Comparison of ENCODE assay signal across 18 cellular contexts in the genomic region with DNA sequence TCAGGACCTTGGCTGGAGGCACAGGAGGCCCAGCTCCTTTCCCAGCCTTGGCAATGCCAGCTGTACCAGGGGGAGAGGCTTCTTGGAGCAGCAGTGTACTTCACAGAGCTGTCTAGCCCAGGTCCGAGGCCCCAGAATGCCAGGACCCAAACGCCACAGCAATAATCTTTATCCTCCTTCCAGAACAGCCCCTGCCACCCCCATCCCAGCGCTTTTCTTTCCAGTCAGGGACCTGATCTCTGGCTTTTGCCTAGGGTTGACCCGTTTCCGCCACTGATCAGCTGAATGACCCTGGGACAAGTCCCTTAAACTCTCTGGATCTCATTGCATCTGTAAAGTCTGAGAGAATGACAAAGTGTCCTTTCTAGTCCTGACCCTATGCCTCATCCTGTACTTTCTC. TPM values are rescaled to one million over a fixed set of nuclear protein-coding genes. Genes with fewer than 3 reads are reported as not detected.
DNase-seq lines count a peak whose midpoint lies in the region; ATAC-seq and TF ChIP-seq lines count a peak whose summit lies in the region.
"Had no signal": no experiment of that assay in that cellular context is flagged by ENCODE, and none has a peak within 500 bp of the region (broad histone marks: within the 10 kb centered on the region; RNA-seq: fewer than 3 reads in every experiment).

No MANE protein-coding gene starts in this region.

- WGBS in HUES64 = 83% methylated on average over 5 of the region's 5 CpGs
- WGBS in ovary, 3 donors = 72 to 82% (median 78%) methylated on average over 5 of the region's 5 CpGs

- peak overlapping the region; percentile 15 for H3K4me3 Mint-ChIP-seq in activated T-helper 1 cell treated with anti-CD3 and anti-CD28 coated beads, Interleukin-12 subunit alpha, Interleukin-12 subunit beta, Interleukin-2, Interleukin-4 antibody, amounts not matched to agents 30 ng/mL and 10 ng/mL and 1 ng/mL, durations not matched to agents 14 hours and 24 hours and 36 hours
- H3K4me3 Mint-ChIP-seq in T-cell = no peak overlapping the region

- H3K4me1 Mint-ChIP-seq in activated T-helper 1 cell treated with anti-CD3 and anti-CD28 coated beads, Interleukin-12 subunit alpha, Interleukin-12 subunit beta, Interleukin-2, Interleukin-4 antibody, amounts not matched to agents 30 ng/mL and 10 ng/mL and 1 ng/mL, durations not matched to agents 14 hours and 24 hours and 36 hours (ENCODE audit: low read depth) = peaks cover 79% of the 10 kb centered on the region
- peaks cover 45 to 59% (median 50%) of the 10 kb centered on the region in 3 donors for H3K4me1 Mint-ChIP-seq in T-cell

- no peak overlapping the region for H3K9ac ChIP-seq in HUES64 (ENCODE audit: low read depth, low read length)

- no peak for TF ChIP-seq POLR2A in ovary (IDR thresholded peaks at IDR 0.05)

- H3K27me3 ChIP-seq in HUES64 (ENCODE audit: insufficient read depth, low read length) (peaks cover 41% of the 10 kb centered on the region), ovary (no peaks in the 10 kb centered on the region)
- H3K27me3 ChIP-seq: pancreas had no signal

- H3K4me1 ChIP-seq in HUES64 (ENCODE audit: insufficient read depth, low read length) = peaks cover 6% of the 10 kb centered on the region
- H3K4me1 ChIP-seq in ovary (ENCODE audit: insufficient read depth) = peaks cover 5% of the 10 kb centered on the region

- H3K36me3 Mint-ChIP-seq in activated T-helper 1 cell treated with anti-CD3 and anti-CD28 coated beads, Interleukin-12 subunit alpha, Interleukin-12 subunit beta, Interleukin-2, Interleukin-4 antibody, amounts not matched to agents 30 ng/mL and 10 ng/mL and 1 ng/mL, durations not matched to agents 14 hours and 24 hours and 36 hours (ENCODE audit: low read depth) = peaks cover 43% of the 10 kb centered on the region
- no peaks in the 10 kb centered on the region for H3K36me3 Mint-ChIP-seq in T-cell

- H3K27me3 Mint-ChIP-seq in activated T-helper 1 cell treated with anti-CD3 and anti-CD28 coated beads, Interleukin-12 subunit alpha, Interleukin-12 subunit beta, Interleukin-2, Interleukin-4 antibody, amounts not matched to agents 30 ng/mL and 10 ng/mL and 1 ng/mL, durations not matched to agents 14 hours and 24 hours and 36 hours (ENCODE audit: insufficient read depth) = no peaks in the 10 kb centered on the region
- H3K27me3 Mint-ChIP-seq in T-cell = peaks cover 9 to 28% of the 10 kb centered on the region in 2 donors
- H3K27me3 Mint-ChIP-seq: activated naive CD8-positive, alpha-beta T cell had no signal

- H3K27ac ChIP-seq in HUES64 (ENCODE audit: low read depth, low read length) (no peak overlapping the region), ovary (peak overlapping the region; percentile 61 to 87)
- H3K27ac ChIP-seq: pancreas had no signal

- no peak overlapping the region for H3K27ac Mint-ChIP-seq in activated T-helper 1 cell treated with anti-CD3 and anti-CD28 coated beads, Interleukin-12 subunit alpha, Interleukin-12 subunit beta, Interleukin-2, Interleukin-4 antibody, amounts not matched to agents 30 ng/mL and 10 ng/mL and 1 ng/mL, durations not matched to agents 14 hours and 24 hours and 36 hours
- H3K27ac Mint-ChIP-seq in T-cell = no peak overlapping the region
- H3K27ac Mint-ChIP-seq: activated naive CD8-positive, alpha-beta T cell had no signal

- DNase-seq in activated T-helper 1 cell treated with anti-CD3 and anti-CD28 coated beads, Interleukin-12 subunit alpha, Interleukin-12 subunit beta, Interleukin-2, Interleukin-4 antibody, amounts not matched to agents 30 ng/mL and 10 ng/mL and 1 ng/mL, durations not matched to agents 14 hours and 24 hours and 36 hours (ENCODE audit: low spot score) = no peak
- DNase-seq in ovary (no peak), foreskin melanocyte (no peak), T-cell (no peak)
- DNase-seq: activated T-cell treated with anti-CD3 and anti-CD28 coated beads, Interleukin-2, amount 50 U/mL, for 1 hour; AML-193; cortex of kidney; KG1; NCI-H187; NCI-H774; stimulated activated naive CD4-positive, alpha-beta T cell had no signal

- TF ChIP-seq CTCF in ovary (IDR thresholded peaks at IDR 0.05) = no peak

- H3K4me3 ChIP-seq in HUES64 (ENCODE audit: low read length) (0 out of 2 replicates have a peak overlapping the region, but pooled peaks have one; percentile 54), ovary (no peak overlapping the region)
- H3K4me3 ChIP-seq: pancreas had no signal

- CTCF ChIA-PET in T-cell (lab: Charles Lee) = interaction anchor here (0.6 to 2.2 kb wide), 3 partner anchors 10 to 224 kb away, joined by 3 to 8 read pairs (median 4); a partner anchor contains a TSS

- intact Hi-C loops in activated T-helper 1 cell treated with anti-CD3 and anti-CD28 coated beads, Interleukin-12 subunit alpha, Interleukin-12 subunit beta, Interleukin-2, Interleukin-4 antibody, amounts not matched to agents 30 ng/mL and 10 ng/mL and 1 ng/mL, durations not matched to agents 14 hours and 24 hours and 36 hours (cut with micrococcal nuclease) = no loop called here
- intact Hi-C loops in ovary (cut with DNase I) = loop anchor here in 3 of 4 donors (5.0 to 10.0 kb wide), 3 partner anchors 40 to 223 kb away; a partner anchor contains a TSS

- no peaks in the 10 kb centered on the region for H3K36me3 ChIP-seq in HUES64 (ENCODE audit: insufficient read depth, low read length)
- no peaks in the 10 kb centered on the region for H3K36me3 ChIP-seq in ovary
- H3K36me3 ChIP-seq: pancreas, upper lobe of left lung had no signal

- H3K9me3 ChIP-seq in HUES64 (ENCODE audit: insufficient read depth, low read depth, low read length) (no peaks in the 10 kb centered on the region), ovary (no peaks in the 10 kb centered on the region)
- H3K9me3 ChIP-seq: pancreas, upper lobe of left lung had no signal

- no peaks in the 10 kb centered on the region for H3K9me3 Mint-ChIP-seq in activated T-helper 1 cell treated with anti-CD3 and anti-CD28 coated beads, Interleukin-12 subunit alpha, Interleukin-12 subunit beta, Interleukin-2, Interleukin-4 antibody, amounts not matched to agents 30 ng/mL and 10 ng/mL and 1 ng/mL, durations not matched to agents 14 hours and 24 hours and 36 hours
- no peaks in the 10 kb centered on the region for H3K9me3 Mint-ChIP-seq in T-cell

- POLR2A ChIA-PET in T-cell (lab: Charles Lee) = interaction anchor here in 1 of 2 donors (1.0 to 1.1 kb wide), 2 partner anchors 15 to 22 kb away, joined by 3 read pairs; no protein-coding TSS in a partner anchor

- ATAC-seq in HG02759 (IDR thresholded peaks at IDR 0.05; ENCODE audit: unreplicated experiment) (no peak), T-cell (replicated peaks in 1 of 4) (no peak)

- TF ChIP-seq EP300 in ovary (IDR thresholded peaks at IDR 0.05) = no peak

RNA-seq across cellular contexts. Expression of a gene that starts 5.1 kb away (rescaled TPM):
- polyA plus RNA-seq in HUES64 (2013, experiment 1 of 2) = 1.8 TPM
- 1.8 TPM for polyA plus RNA-seq in HUES64 (2013, experiment 2 of 2)
- total RNA-seq in activated T-helper 1 cell treated with anti-CD3 and anti-CD28 coated beads, Interleukin-12 subunit alpha, Interleukin-12 subunit beta, Interleukin-2, Interleukin-4 antibody, amounts not matched to agents 30 ng/mL and 10 ng/mL and 1 ng/mL, durations not matched to agents 14 hours and 24 hours and 36 hours = 268 and 275 TPM in 2 replicates
- 10 to 100 TPM in 6 of 7 donors, 1 to 10 TPM in 1; 8.5 to 21.8 (median 16.0) TPM for total RNA-seq in ovary
- polyA plus RNA-seq in ovary = 10 to 100 TPM in 1 of 2 donors, 1 to 10 TPM in 1; 4.7 to 13.7 TPM
- 10 to 100 TPM in 1 of 5 donors, 1 to 10 TPM in 4; 3.7 to 10.6 (median 7.3) TPM for total RNA-seq in T-cell

RNA-seq across cellular contexts. Expression of a gene that starts 11.2 kb away (rescaled TPM):
- polyA plus RNA-seq in HUES64 (2013, experiment 1 of 2) = 416 TPM
- polyA plus RNA-seq in HUES64 (2013, experiment 2 of 2) = 634 TPM
- 247 and 262 TPM in 2 replicates for total RNA-seq in activated T-helper 1 cell treated with anti-CD3 and anti-CD28 coated beads, Interleukin-12 subunit alpha, Interleukin-12 subunit beta, Interleukin-2, Interleukin-4 antibody, amounts not matched to agents 30 ng/mL and 10 ng/mL and 1 ng/mL, durations not matched to agents 14 hours and 24 hours and 36 hours
- total RNA-seq in ovary (1,000 to 10,000 TPM in 1 of 7 donors, 100 to 1,000 TPM in 6; 100 to 1,013 (median 576) TPM), T-cell (10 to 100 TPM in 3 of 5 donors, 1 to 10 TPM in 2; 6.5 to 15.9 (median 10.6) TPM)
- polyA plus RNA-seq in ovary = 100 to 1,000 TPM; 550 to 594 TPM

RNA-seq across cellular contexts. Expression of a gene that starts 11.9 kb away (rescaled TPM):
- 2.3 TPM for polyA plus RNA-seq in HUES64 (2013, experiment 1 of 2)
- 3.8 TPM for polyA plus RNA-seq in HUES64 (2013, experiment 2 of 2)
- total RNA-seq in activated T-helper 1 cell treated with anti-CD3 and anti-CD28 coated beads, Interleukin-12 subunit alpha, Interleukin-12 subunit beta, Interleukin-2, Interleukin-4 antibody, amounts not matched to agents 30 ng/mL and 10 ng/mL and 1 ng/mL, durations not matched to agents 14 hours and 24 hours and 36 hours = 311 TPM in 2 replicates
- 10 to 100 TPM in 4 of 7 donors, 1 to 10 TPM in 3; 2.1 to 12.5 (median 10.3) TPM for total RNA-seq in ovary
- 10 to 100 TPM in 1 of 2 donors, 1 to 10 TPM in 1; 7.3 to 40.2 TPM for polyA plus RNA-seq in ovary
- 100 to 1,000 TPM; 126 to 205 (median 154) TPM for total RNA-seq in T-cell
- total RNA-seq: lung microvascular endothelial cell, OCI-LY7 had no signal

RNA-seq across cellular contexts. Expression of a gene that starts 24.4 kb away (rescaled TPM):
- 178 TPM for polyA plus RNA-seq in HUES64 (2013, experiment 1 of 2)
- polyA plus RNA-seq in HUES64 (2013, experiment 2 of 2) = 174 TPM
- 159 and 161 TPM in 2 replicates for total RNA-seq in activated T-helper 1 cell treated with anti-CD3 and anti-CD28 coated beads, Interleukin-12 subunit alpha, Interleukin-12 subunit beta, Interleukin-2, Interleukin-4 antibody, amounts not matched to agents 30 ng/mL and 10 ng/mL and 1 ng/mL, durations not matched to agents 14 hours and 24 hours and 36 hours
- total RNA-seq in ovary = 100 to 1,000 TPM in 6 of 7 donors, 10 to 100 TPM in 1; 64.1 to 162 (median 141) TPM
- polyA plus RNA-seq in ovary = 100 to 1,000 TPM; 130 to 138 TPM
- 100 to 1,000 TPM in 1 of 5 donors, 10 to 100 TPM in 4; 83.3 to 125 (median 88.4) TPM for total RNA-seq in T-cell

RNA-seq across cellular contexts. Expression of a gene that starts 44.2 kb away (rescaled TPM):
- 5.8 TPM for polyA plus RNA-seq in HUES64 (2013, experiment 1 of 2)
- polyA plus RNA-seq in HUES64 (2013, experiment 2 of 2) = 9.2 TPM
- total RNA-seq in activated T-helper 1 cell treated with anti-CD3 and anti-CD28 coated beads, Interleukin-12 subunit alpha, Interleukin-12 subunit beta, Interleukin-2, Interleukin-4 antibody, amounts not matched to agents 30 ng/mL and 10 ng/mL and 1 ng/mL, durations not matched to agents 14 hours and 24 hours and 36 hours = 0.29 and 0.32 TPM in 2 replicates
- 10 to 100 TPM in 2 of 7 donors, 1 to 10 TPM in 4, under 1 TPM in 1; 0.60 to 12.0 (median 7.6) TPM for total RNA-seq in ovary
- polyA plus RNA-seq in ovary = 1 to 10 TPM; 1.2 to 9.0 TPM
- under 1 TPM in 2 of 5 donors, not detected in 3; 0.13 to 0.46 TPM for total RNA-seq in T-cell
- total RNA-seq: OCI-LY7 had no signal

Comparison
In these comparisons a context has a peak if more than half of its experiments do, and no peak if none do; other contexts are left out.
1. RNA of a gene that starts 5.1 kb away (total RNA-seq): 268 to 275 TPM in activated T-helper 1 cell treated with anti-CD3 and anti-CD28 coated beads, Interleukin-12 subunit alpha, Interleukin-12 subunit beta, Interleukin-2, Interleukin-4 antibody, amounts not matched to agents 30 ng/mL and 10 ng/mL and 1 ng/mL, durations not matched to agents 14 hours and 24 hours and 36 hours; 8.5 to 21.8 TPM in ovary and 3.7 to 10.6 TPM in T-cell; every median in the first group is over 10 times any median in the second.
2. RNA of a gene that starts 11.2 kb away (total RNA-seq): 100 to 1,013 TPM in ovary and 247 to 262 TPM in activated T-helper 1 cell treated with anti-CD3 and anti-CD28 coated beads, Interleukin-12 subunit alpha, Interleukin-12 subunit beta, Interleukin-2, Interleukin-4 antibody, amounts not matched to agents 30 ng/mL and 10 ng/mL and 1 ng/mL, durations not matched to agents 14 hours and 24 hours and 36 hours; 6.5 to 15.9 TPM in T-cell; every median in the first group is over 4 times any median in the second.
3. RNA of a gene that starts 11.9 kb away (total RNA-seq): 311 TPM in activated T-helper 1 cell treated with anti-CD3 and anti-CD28 coated beads, Interleukin-12 subunit alpha, Interleukin-12 subunit beta, Interleukin-2, Interleukin-4 antibody, amounts not matched to agents 30 ng/mL and 10 ng/mL and 1 ng/mL, durations not matched to agents 14 hours and 24 hours and 36 hours and 126 to 205 TPM in T-cell; 2.1 to 12.5 TPM in ovary; every median in the first group is over 4 times any median in the second.